In genomic region chr3:175940881-175941280, GRCh38 we compare ENCODE assay signal across 9 cellular contexts.
DNase-seq lines count a peak whose midpoint lies in the region; ATAC-seq and TF ChIP-seq lines count a peak whose summit lies in the region.
"Had no signal": no experiment of that assay in that cellular context is flagged by ENCODE, and none has a peak within 500 bp of the region (broad histone marks: within the 10 kb centered on the region; RNA-seq: fewer than 3 reads in every experiment).

No MANE protein-coding gene starts in this region.

- ATAC-seq in GM19463 (IDR thresholded peaks at IDR 0.05; ENCODE audit: unreplicated experiment) (peak; percentile 41), GM21367 (IDR thresholded peaks at IDR 0.05; ENCODE audit: unreplicated experiment) (no peak), GM19452 (IDR thresholded peaks at IDR 0.05; ENCODE audit: unreplicated experiment) (no peak)

- peaks cover 4% of the 10 kb centered on the region for H3K9me3 ChIP-seq in hepatocyte (ENCODE audit: low read depth)

- H3K36me3 ChIP-seq in hepatocyte (replicated peaks; ENCODE audit: insufficient read depth, low read depth), result no peaks in the 10 kb centered on the region

- no peak overlapping the region for H3K4me2 ChIP-seq in hepatocyte

- no peak overlapping the region for H3K27ac ChIP-seq in hepatocyte

- TF ChIP-seq CTCF in hepatocyte (IDR thresholded peaks at IDR 0.05; ENCODE audit: poor library complexity), result peak; percentile 12

- no peaks in the 10 kb centered on the region for H3K27me3 ChIP-seq in hepatocyte

- no peaks in the 10 kb centered on the region for H3K79me2 ChIP-seq in hepatocyte

- DNase-seq in D341Med (ENCODE audit: low spot score) (peak; percentile 41), MV-4-11 (lab: John Stamatoyannopoulos, UW) (peak; percentile 43), hepatocyte (ENCODE audit: low spot score) (peak; percentile 7)
- DNase-seq in effector CD4-positive, alpha-beta T cell, result no peak
- DNase-seq in stimulated activated naive CD4-positive, alpha-beta T cell treated with Interleukin-2 at 50 U/mL for 16 hours (lab: John Stamatoyannopoulos, UW), result no peak
- DNase-seq: NCI-H187 treated with DMSO at 0.1 percent for 48 hours had no signal

- H2AFZ ChIP-seq in hepatocyte, result no peak overlapping the region

- 81% methylated on average over 6 of the region's 6 CpGs for WGBS in hepatocyte (ENCODE audit: low lambda C conversion rate, missing lambda C conversion rate)

- H4K20me1 ChIP-seq in hepatocyte (ENCODE audit: insufficient read depth, poor library complexity, severe bottlenecking), result no peaks in the 10 kb centered on the region

- no peak overlapping the region for H3K4me3 ChIP-seq in hepatocyte

- no peaks in the 10 kb centered on the region for H3K9me2 ChIP-seq in hepatocyte (replicated peaks; ENCODE audit: insufficient read depth)

- no peaks in the 10 kb centered on the region for H3K4me1 ChIP-seq in hepatocyte (ENCODE audit: insufficient read depth)

Comparison
In these comparisons a context has a peak if more than half of its experiments do, and no peak if none do; other contexts are left out.
1. DNase-seq: peak in D341Med (single experiment), MV-4-11 (single experiment) and hepatocyte (single experiment); none in effector CD4-positive, alpha-beta T cell (single experiment) and stimulated activated naive CD4-positive, alpha-beta T cell treated with Interleukin-2 at 50 U/mL for 16 hours (single experiment).